12 cellular contexts compared by ENCODE assay signal in genomic region chr19:12749938-12750521, GRCh38. TPM values are rescaled to one million over a fixed set of nuclear protein-coding genes. Genes with fewer than 3 reads are reported as not detected.
DNase-seq lines count a peak whose midpoint lies in the region; ATAC-seq, FAIRE-seq and TF ChIP-seq lines count a peak whose summit lies in the region.
"Had no signal": no experiment of that assay in that cellular context is flagged by ENCODE, and none has a peak within 500 bp of the region (broad histone marks: within the 10 kb centered on the region; RNA-seq: fewer than 3 reads in every experiment).

No MANE protein-coding gene starts in this region.

- CTCF ChIA-PET in CD4-positive, alpha-beta T cell (lab: Charles Lee): no interaction called here

- TF ChIP-seq CTCF in CD4-positive, alpha-beta T cell (IDR thresholded peaks at IDR 0.05): no peak
- TF ChIP-seq CTCF in HFFc6 (IDR thresholded peaks at IDR 0.05): no peak

- peaks cover 6% of the 10 kb centered on the region for H3K27me3 ChIP-seq in CD4-positive, alpha-beta T cell (ENCODE audit: control insufficient read depth, insufficient read depth, low read length)

- no peak for TF ChIP-seq POLR2A in GM12892 (IDR thresholded peaks at IDR 0.05; ENCODE audit: low read depth, low read length)

- H3K27me3 Mint-ChIP-seq in CD4-positive, alpha-beta T cell: peaks cover 24% of the 10 kb centered on the region
- H3K27me3 Mint-ChIP-seq in HFFc6 (ENCODE audit: insufficient read depth) (peaks cover 11% of the 10 kb centered on the region), T-helper 17 cell (peaks cover 29% of the 10 kb centered on the region)

- H3K9me3 Mint-ChIP-seq in CD4-positive, alpha-beta T cell: peaks cover 4% of the 10 kb centered on the region
- no peaks in the 10 kb centered on the region for H3K9me3 Mint-ChIP-seq in HFFc6

- DNase-seq in CD4-positive, alpha-beta T cell: no peak
- DNase-seq in HFFc6: peak; percentile 6
- no peak for DNase-seq in T-helper 17 cell
- DNase-seq in iris pigment epithelial cell (ENCODE audit: low read depth): peak; percentile 74
- no peak for DNase-seq in inferior parietal cortex (ENCODE audit: extremely low spot score)
- DNase-seq in GM12892 (ENCODE audit: insufficient read length): no peak
- DNase-seq in amygdala (lab: John Stamatoyannopoulos, UW): no peak
- DNase-seq: activated naive CD4-positive, alpha-beta T cell treated with Interleukin-2 at 50 U/mL for 16 hours; GOT3; kidney glomerular epithelial cell had no signal

- no peak overlapping the region for H3K27ac ChIP-seq in CD4-positive, alpha-beta T cell (ENCODE audit: low read depth, low read length)

- no peak for FAIRE-seq in GM12892 (lab: Jason Lieb, UNC)

- H3K27ac Mint-ChIP-seq in CD4-positive, alpha-beta T cell: no peak overlapping the region
- H3K27ac Mint-ChIP-seq in HFFc6 (no peak overlapping the region), T-helper 17 cell (no peak overlapping the region)

- POLR2A ChIA-PET in CD4-positive, alpha-beta T cell (lab: Charles Lee): no interaction called here

- peaks cover 34% of the 10 kb centered on the region for H3K36me3 Mint-ChIP-seq in CD4-positive, alpha-beta T cell (ENCODE audit: low read depth)
- H3K36me3 Mint-ChIP-seq in HFFc6 (ENCODE audit: low read depth) (peaks cover 17% of the 10 kb centered on the region), T-helper 17 cell (ENCODE audit: low read depth) (peaks cover 9% of the 10 kb centered on the region)

- peaks cover 6% of the 10 kb centered on the region for H3K4me1 Mint-ChIP-seq in CD4-positive, alpha-beta T cell (ENCODE audit: low read depth)
- H3K4me1 Mint-ChIP-seq in HFFc6 (ENCODE audit: low read depth) (no peaks in the 10 kb centered on the region), T-helper 17 cell (peaks cover 8% of the 10 kb centered on the region)

- peaks cover 7% of the 10 kb centered on the region for H3K9me3 ChIP-seq in CD4-positive, alpha-beta T cell (ENCODE audit: control insufficient read depth, low read length)
- no peaks in the 10 kb centered on the region for H3K9me3 ChIP-seq in T-helper 17 cell (ENCODE audit: control insufficient read depth, low read length, poor library complexity, severe bottlenecking)

- H3K4me3 Mint-ChIP-seq in CD4-positive, alpha-beta T cell: no peak overlapping the region
- no peak overlapping the region for H3K4me3 Mint-ChIP-seq in HFFc6
- no peak overlapping the region for H3K4me3 Mint-ChIP-seq in T-helper 17 cell

- ATAC-seq in CD4-positive, alpha-beta T cell (ENCODE audit: poor library complexity): peak; percentile 26
- ATAC-seq in T-helper 17 cell: peak; percentile 19
- no peak for ATAC-seq in HG02970 (IDR thresholded peaks at IDR 0.05; ENCODE audit: low FRiP score, unreplicated experiment)

- intact Hi-C loops in CD4-positive, alpha-beta T cell (cut with DNase I, micrococcal nuclease): no loop called here

RNA-seq across cellular contexts. Expression of gene BEST2, which starts 1.6 kb away (rescaled TPM):
- not detected for total RNA-seq in CD4-positive, alpha-beta T cell
- total RNA-seq in HFFc6 (2021; fragmentation: NEBNext Ultra II Directional; extraction: Animal tissue kit (Norgen Biotek cat#: 25700)): not detected
- total RNA-seq in T-helper 17 cell: not detected
- polyA plus RNA-seq in GM12892 (2012; ENCODE audit: missing spikeins): 0.25 TPM
- total RNA-seq: pulmonary artery endothelial cell had no signal

RNA-seq across cellular contexts. Expression of gene GET3, which starts 12.7 kb away (rescaled TPM):
- 10 to 100 TPM; 13.9 to 14.5 TPM for total RNA-seq in CD4-positive, alpha-beta T cell
- total RNA-seq in HFFc6 (2021; fragmentation: NEBNext Ultra II Directional; extraction: Animal tissue kit (Norgen Biotek cat#: 25700)): 100 to 1,000 TPM in 5 of 6 experiments, 10 to 100 TPM in 1; 97.0 to 116 (median 107) TPM
- total RNA-seq in T-helper 17 cell: 10 to 100 TPM; 29.8 to 32.6 TPM
- 78.1 TPM for polyA plus RNA-seq in GM12892 (2012; ENCODE audit: missing spikeins)

RNA-seq across cellular contexts. Expression of gene TRIR, which starts 15.5 kb away (rescaled TPM):
- total RNA-seq in CD4-positive, alpha-beta T cell: 100 to 1,000 TPM; 194 to 201 TPM
- 100 to 1,000 TPM; 147 to 189 (median 176) TPM for total RNA-seq in HFFc6 (2021; fragmentation: NEBNext Ultra II Directional; extraction: Animal tissue kit (Norgen Biotek cat#: 25700))
- 100 to 1,000 TPM; 176 to 185 TPM for total RNA-seq in T-helper 17 cell
- polyA plus RNA-seq in GM12892 (2012; ENCODE audit: missing spikeins): 140 TPM

RNA-seq across cellular contexts. Expression of gene HOOK2, which starts 25.3 kb away (rescaled TPM):
- total RNA-seq in CD4-positive, alpha-beta T cell: 10 to 100 TPM; 14.8 to 17.0 TPM
- total RNA-seq in HFFc6 (2021; fragmentation: NEBNext Ultra II Directional; extraction: Animal tissue kit (Norgen Biotek cat#: 25700)): 10 to 100 TPM; 10.5 to 13.8 (median 11.5) TPM
- 10 to 100 TPM; 14.9 to 19.3 TPM for total RNA-seq in T-helper 17 cell
- 10.7 TPM for polyA plus RNA-seq in GM12892 (2012; ENCODE audit: missing spikeins)

RNA-seq across cellular contexts. Expression of gene TNPO2, which starts 26.3 kb away (rescaled TPM):
- 10 to 100 TPM; 47.3 to 47.4 TPM for total RNA-seq in CD4-positive, alpha-beta T cell
- 10 to 100 TPM; 56.8 to 78.7 (median 66.0) TPM for total RNA-seq in HFFc6 (2021; fragmentation: NEBNext Ultra II Directional; extraction: Animal tissue kit (Norgen Biotek cat#: 25700))
- 10 to 100 TPM; 48.6 to 60.0 TPM for total RNA-seq in T-helper 17 cell
- polyA plus RNA-seq in GM12892 (2012; ENCODE audit: missing spikeins): 25.6 TPM

Comparison
In these comparisons a context has a peak if more than half of its experiments do, and no peak if none do; other contexts are left out.
1. DNase-seq: peak in HFFc6 (single experiment) and iris pigment epithelial cell (single experiment); none in CD4-positive, alpha-beta T cell (0 of 10), T-helper 17 cell (0 of 3), inferior parietal cortex (single experiment), GM12892 (single experiment) and amygdala (0 of 56).